8 cellular contexts compared by ENCODE assay signal in genomic region chr17:36600936-36601302, GRCh38. TPM values are rescaled to one million over a fixed set of nuclear protein-coding genes. Genes with fewer than 3 reads are reported as not detected.
DNase-seq lines count a peak whose midpoint lies in the region; ATAC-seq and TF ChIP-seq lines count a peak whose summit lies in the region.

No MANE protein-coding gene starts in this region.

- peak overlapping the region; percentile 94 for H3K27ac Mint-ChIP-seq in chondrocyte (ENCODE audit: unreplicated experiment)

- H3K27ac ChIP-seq in mesodermal cell (ENCODE audit: low read depth, low read length, severe bottlenecking) (peak overlapping the region; percentile 65), vagina (peak overlapping the region; percentile 71)

- peaks cover 13% of the 10 kb centered on the region for H3K4me1 ChIP-seq in mesodermal cell (ENCODE audit: control insufficient read depth, insufficient read depth, low read length, poor library complexity, severe bottlenecking)
- peaks cover 25% of the 10 kb centered on the region for H3K4me1 ChIP-seq in vagina

- intact Hi-C loops in vagina (cut with DNase I): no loop called here

- H3K4me3 ChIP-seq in MG63 (peak overlapping the region; percentile 62), mesodermal cell (ENCODE audit: extremely low read depth, insufficient read depth, low read length, poor library complexity, severe bottlenecking) (peak overlapping the region; percentile 63), vagina (peak overlapping the region; percentile 95 to 98)

- H3K27me3 Mint-ChIP-seq in chondrocyte (ENCODE audit: low read depth): no peaks in the 10 kb centered on the region

- no peaks in the 10 kb centered on the region for H3K27me3 ChIP-seq in MG63
- H3K27me3 ChIP-seq in vagina: no peaks in the 10 kb centered on the region

- H3K9me3 ChIP-seq in MG63 (no peaks in the 10 kb centered on the region), mesodermal cell (ENCODE audit: control insufficient read depth, low read length) (no peaks in the 10 kb centered on the region), vagina (no peaks in the 10 kb centered on the region)

- no peak for TF ChIP-seq POLR2A in vagina (IDR thresholded peaks at IDR 0.05)

- TF ChIP-seq CTCF in chondrocyte (IDR thresholded peaks at IDR 0.05) (no peak), vagina (IDR thresholded peaks at IDR 0.05) (no peak)

- 13 to 20% methylated on average over 9 to 10 of the region's 10 CpGs for WGBS in mesodermal cell (ENCODE audit: insufficient coverage in 2 of 2), 2 experiments

- ATAC-seq in GM21360 (IDR thresholded peaks at IDR 0.05; ENCODE audit: unreplicated experiment): peak; percentile 4
- no peak for ATAC-seq in GM18517 (IDR thresholded peaks at IDR 0.05; ENCODE audit: unreplicated experiment)

- no peaks in the 10 kb centered on the region for H3K9me3 Mint-ChIP-seq in chondrocyte (ENCODE audit: low read depth)

- H3K36me3 ChIP-seq in MG63: peaks cover 32% of the 10 kb centered on the region
- peaks cover 13% of the 10 kb centered on the region for H3K36me3 ChIP-seq in mesodermal cell (ENCODE audit: control insufficient read depth, insufficient read depth, low read length)
- no peaks in the 10 kb centered on the region for H3K36me3 ChIP-seq in vagina

- DNase-seq in MG63: no peak
- no peak for DNase-seq in chondrocyte (ENCODE audit: low spot score)
- no peak for DNase-seq in vagina (ENCODE audit: extremely low spot score in 2 of 2)
- DNase-seq in NCI-H187 treated with DMSO at 0.1 percent for 48 hours (lab: John Stamatoyannopoulos, UW): no peak
- DNase-seq in NCI-H1930 (lab: John Stamatoyannopoulos, UW): no peak

- no peaks in the 10 kb centered on the region for H3K36me3 Mint-ChIP-seq in chondrocyte (ENCODE audit: low read depth)

- H3K4me1 Mint-ChIP-seq in chondrocyte (ENCODE audit: low read depth): peaks cover 29% of the 10 kb centered on the region

- H3K4me3 Mint-ChIP-seq in chondrocyte (ENCODE audit: unreplicated experiment): peak overlapping the region; percentile 76

RNA-seq across cellular contexts. Expression of gene MRM1, which starts 0.5 kb away (rescaled TPM):
- total RNA-seq in MG63 (2014; rRNA removed; shearing (Covaris generic); ENCODE audit: low replicate concordance): 16.7 and 19.9 TPM in 2 replicates
- total RNA-seq in chondrocyte (2.5 to 3.9 TPM (median 2.6 TPM) in 3 replicates), vagina (2.7 TPM)
- polyA plus RNA-seq in mesodermal cell (2013, experiment 1 of 2): 2.0 TPM
- polyA plus RNA-seq in mesodermal cell (2013, experiment 2 of 2): 1.1 TPM

RNA-seq across cellular contexts. Expression of gene DHRS11, which starts 9.2 kb away (rescaled TPM):
- 17.4 and 18.0 TPM in 2 replicates for total RNA-seq in MG63 (2014; rRNA removed; shearing (Covaris generic); ENCODE audit: low replicate concordance)
- 4.2 to 7.0 TPM (median 5.1 TPM) in 3 replicates for total RNA-seq in chondrocyte
- 11.3 TPM for polyA plus RNA-seq in mesodermal cell (2013, experiment 1 of 2)
- 7.2 TPM for polyA plus RNA-seq in mesodermal cell (2013, experiment 2 of 2)
- total RNA-seq in vagina: 12.0 TPM

RNA-seq across cellular contexts. Expression of gene GGNBP2, which starts 56.2 kb away (rescaled TPM):
- 64.2 and 77.3 TPM in 2 replicates for total RNA-seq in MG63 (2014; rRNA removed; shearing (Covaris generic); ENCODE audit: low replicate concordance)
- 62.7 to 70.8 TPM (median 68.2 TPM) in 3 replicates for total RNA-seq in chondrocyte
- polyA plus RNA-seq in mesodermal cell (2013, experiment 1 of 2): 73.7 TPM
- 77.7 TPM for polyA plus RNA-seq in mesodermal cell (2013, experiment 2 of 2)
- 47.9 TPM for total RNA-seq in vagina
